ENCODE assay signal across 1 cellular context in the genomic region with DNA sequence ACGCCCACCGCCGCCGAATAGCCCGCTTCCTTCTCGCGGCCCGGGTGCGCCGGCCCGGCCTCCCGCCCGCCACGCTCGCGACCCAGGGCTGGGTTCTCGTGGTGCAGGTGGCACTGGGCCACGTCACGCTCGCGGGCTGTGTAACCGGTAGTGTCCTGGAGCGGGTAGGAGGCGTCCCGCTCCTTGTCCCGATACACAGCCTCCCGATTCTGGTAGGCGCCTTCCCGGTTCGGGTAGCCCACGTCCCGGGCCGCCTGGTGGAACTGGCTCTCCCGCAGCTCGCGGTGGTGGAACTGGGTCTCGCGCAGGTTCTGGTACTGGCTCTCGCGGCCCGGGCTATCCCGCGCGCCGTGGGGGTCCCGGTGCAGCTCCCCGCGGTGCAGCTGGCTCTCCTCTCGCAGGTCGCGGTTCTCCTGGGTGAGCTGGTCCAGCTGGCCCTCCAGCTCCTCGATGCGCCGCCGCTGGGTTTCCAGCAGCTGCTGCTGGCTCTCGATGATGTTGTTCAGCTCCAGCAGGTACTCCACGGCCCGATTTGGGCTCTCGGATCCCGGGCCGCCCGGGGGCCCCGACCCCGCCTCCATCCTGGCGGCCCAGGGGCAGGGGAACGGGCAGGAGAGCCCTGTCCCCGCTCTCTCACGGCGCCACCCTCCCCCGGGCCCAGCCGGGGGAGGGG.
TF ChIP-seq lines count a peak whose summit lies in the region.

No MANE protein-coding gene starts in this region.

TF ChIP-seq in SK-N-SH treated with all-trans-retinoic acid at 6 μM for 48 hours, 23 proteins besides CTCF, POLR2A, EP300 and RAD21 (continued from another document):
- TF ChIP-seq, protein P1, sequence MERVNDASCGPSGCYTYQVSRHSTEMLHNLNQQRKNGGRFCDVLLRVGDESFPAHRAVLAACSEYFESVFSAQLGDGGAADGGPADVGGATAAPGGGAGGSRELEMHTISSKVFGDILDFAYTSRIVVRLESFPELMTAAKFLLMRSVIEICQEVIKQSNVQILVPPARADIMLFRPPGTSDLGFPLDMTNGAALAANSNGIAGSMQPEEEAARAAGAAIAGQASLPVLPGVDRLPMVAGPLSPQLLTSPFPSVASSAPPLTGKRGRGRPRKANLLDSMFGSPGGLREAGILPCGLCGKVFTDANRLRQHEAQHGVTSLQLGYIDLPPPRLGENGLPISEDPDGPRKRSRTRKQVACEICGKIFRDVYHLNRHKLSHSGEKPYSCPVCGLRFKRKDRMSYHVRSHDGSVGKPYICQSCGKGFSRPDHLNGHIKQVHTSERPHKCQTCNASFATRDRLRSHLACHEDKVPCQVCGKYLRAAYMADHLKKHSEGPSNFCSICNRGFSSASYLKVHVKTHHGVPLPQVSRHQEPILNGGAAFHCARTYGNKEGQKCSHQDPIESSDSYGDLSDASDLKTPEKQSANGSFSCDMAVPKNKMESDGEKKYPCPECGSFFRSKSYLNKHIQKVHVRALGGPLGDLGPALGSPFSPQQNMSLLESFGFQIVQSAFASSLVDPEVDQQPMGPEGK (CRISPR knock-in tag; IDR thresholded peaks at IDR 0.05; ENCODE audit: borderline replicate concordance), result no peak
- TF ChIP-seq SNAI2 (CRISPR knock-in tag; IDR thresholded peaks at IDR 0.05) (no peak), CSDC2 (CRISPR knock-in tag; IDR thresholded peaks at IDR 0.05) (no peak), ZFP30 (CRISPR knock-in tag; IDR thresholded peaks at IDR 0.05) (no peak)
- TF ChIP-seq, protein P2, sequence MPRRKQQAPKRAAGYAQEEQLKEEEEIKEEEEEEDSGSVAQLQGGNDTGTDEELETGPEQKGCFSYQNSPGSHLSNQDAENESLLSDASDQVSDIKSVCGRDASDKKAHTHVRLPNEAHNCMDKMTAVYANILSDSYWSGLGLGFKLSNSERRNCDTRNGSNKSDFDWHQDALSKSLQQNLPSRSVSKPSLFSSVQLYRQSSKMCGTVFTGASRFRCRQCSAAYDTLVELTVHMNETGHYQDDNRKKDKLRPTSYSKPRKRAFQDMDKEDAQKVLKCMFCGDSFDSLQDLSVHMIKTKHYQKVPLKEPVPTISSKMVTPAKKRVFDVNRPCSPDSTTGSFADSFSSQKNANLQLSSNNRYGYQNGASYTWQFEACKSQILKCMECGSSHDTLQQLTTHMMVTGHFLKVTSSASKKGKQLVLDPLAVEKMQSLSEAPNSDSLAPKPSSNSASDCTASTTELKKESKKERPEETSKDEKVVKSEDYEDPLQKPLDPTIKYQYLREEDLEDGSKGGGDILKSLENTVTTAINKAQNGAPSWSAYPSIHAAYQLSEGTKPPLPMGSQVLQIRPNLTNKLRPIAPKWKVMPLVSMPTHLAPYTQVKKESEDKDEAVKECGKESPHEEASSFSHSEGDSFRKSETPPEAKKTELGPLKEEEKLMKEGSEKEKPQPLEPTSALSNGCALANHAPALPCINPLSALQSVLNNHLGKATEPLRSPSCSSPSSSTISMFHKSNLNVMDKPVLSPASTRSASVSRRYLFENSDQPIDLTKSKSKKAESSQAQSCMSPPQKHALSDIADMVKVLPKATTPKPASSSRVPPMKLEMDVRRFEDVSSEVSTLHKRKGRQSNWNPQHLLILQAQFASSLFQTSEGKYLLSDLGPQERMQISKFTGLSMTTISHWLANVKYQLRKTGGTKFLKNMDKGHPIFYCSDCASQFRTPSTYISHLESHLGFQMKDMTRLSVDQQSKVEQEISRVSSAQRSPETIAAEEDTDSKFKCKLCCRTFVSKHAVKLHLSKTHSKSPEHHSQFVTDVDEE (CRISPR knock-in tag; IDR thresholded peaks at IDR 0.05), result no peak
